In genomic region chr7:102446387-102447156, GRCh38 we compare ENCODE assay signal across 19 cellular contexts. TPM values are rescaled to one million over a fixed set of nuclear protein-coding genes. Genes with fewer than 3 reads are reported as not detected.
DNase-seq lines count a peak whose midpoint lies in the region; ATAC-seq and TF ChIP-seq lines count a peak whose summit lies in the region.
"Had no signal": no experiment of that assay in that cellular context is flagged by ENCODE, and none has a peak within 500 bp of the region (broad histone marks: within the 10 kb centered on the region; RNA-seq: fewer than 3 reads in every experiment).

No MANE protein-coding gene starts in this region.

- H3K36me3 Mint-ChIP-seq in activated T-cell treated with anti-CD3 and anti-CD28 coated beads, Interleukin-2, amount 50 U/mL, for 72 hours (ENCODE audit: insufficient read depth in 2 of 2), result peaks cover 0 to 6% of the 10 kb centered on the region in 2 donors
- no peaks in the 10 kb centered on the region for H3K36me3 Mint-ChIP-seq in T-helper 17 cell (ENCODE audit: low read depth)
- H3K36me3 Mint-ChIP-seq in neural crest cell (ENCODE audit: low read depth), result peaks cover 8% of the 10 kb centered on the region

- H3K36me3 ChIP-seq in aorta (ENCODE audit: control insufficient read depth in 1 of 2, insufficient read depth in 2 of 2, low read length in 1 of 2) (no peaks in the 10 kb centered on the region), body of pancreas (replicated peaks in 1 of 2; ENCODE audit: insufficient read depth in 1 of 2, low read depth in 2 of 2) (no peaks in the 10 kb centered on the region)

- H3K27me3 ChIP-seq in aorta (ENCODE audit: control insufficient read depth in 1 of 2, insufficient read depth in 2 of 2, low read length in 1 of 2) (no peaks in the 10 kb centered on the region), body of pancreas (no peaks in the 10 kb centered on the region)

- H3K4me1 ChIP-seq in aorta (ENCODE audit: control insufficient read depth in 1 of 2, insufficient read depth in 2 of 2, low read length in 2 of 2) (no peaks in the 10 kb centered on the region), body of pancreas (no peaks in the 10 kb centered on the region)

- H3K4me3 Mint-ChIP-seq in activated T-cell treated with anti-CD3 and anti-CD28 coated beads, Interleukin-2, amount 50 U/mL, for 72 hours, result no peak overlapping the region
- H3K4me3 Mint-ChIP-seq in T-helper 17 cell (no peak overlapping the region), neural crest cell (no peak overlapping the region)
- H3K4me3 Mint-ChIP-seq: CD14-positive monocyte, HFFc6 had no signal

- no peak for TF ChIP-seq CTCF in neural crest cell (conservative IDR thresholded peaks at IDR 0.05)
- TF ChIP-seq CTCF in body of pancreas (IDR thresholded peaks at IDR 0.05), result no peak

- no peaks in the 10 kb centered on the region for H3K9me3 Mint-ChIP-seq in activated T-cell treated with anti-CD3 and anti-CD28 coated beads, Interleukin-2, amount 50 U/mL, for 72 hours
- no peaks in the 10 kb centered on the region for H3K9me3 Mint-ChIP-seq in neural crest cell
- H3K9me3 Mint-ChIP-seq: HFFc6 had no signal

- ATAC-seq in activated T-cell treated with anti-CD3 and anti-CD28 coated beads, Interleukin-2, amount 50 U/mL, for 72 hours (replicated peaks in 1 of 2), result no peak
- ATAC-seq in T-helper 17 cell, result no peak
- ATAC-seq in aorta (ENCODE audit: low FRiP score), result peak; percentile 37
- no peak for ATAC-seq in body of pancreas
- ATAC-seq in GM19395 (IDR thresholded peaks at IDR 0.05; ENCODE audit: unreplicated experiment), result no peak

- intact Hi-C loops in aorta (cut with DNase I), result no loop called here
- intact Hi-C loops in body of pancreas (cut with DNase I), result no loop called here

- H3K9me3 ChIP-seq in T-helper 17 cell (ENCODE audit: control insufficient read depth, low read length, poor library complexity, severe bottlenecking), result no peaks in the 10 kb centered on the region
- H3K9me3 ChIP-seq in aorta (ENCODE audit: control insufficient read depth, low read length), result no peaks in the 10 kb centered on the region
- no peaks in the 10 kb centered on the region for H3K9me3 ChIP-seq in body of pancreas

- no peaks in the 10 kb centered on the region for H3K27me3 Mint-ChIP-seq in activated T-cell treated with anti-CD3 and anti-CD28 coated beads, Interleukin-2, amount 50 U/mL, for 72 hours (ENCODE audit: low read depth)
- H3K27me3 Mint-ChIP-seq in T-helper 17 cell (no peaks in the 10 kb centered on the region), neural crest cell (ENCODE audit: low read depth) (no peaks in the 10 kb centered on the region)

- H3K4me3 ChIP-seq in aorta (ENCODE audit: low read length in 2 of 2) (no peak overlapping the region), body of pancreas (no peak overlapping the region)
- H3K4me3 ChIP-seq: GM23248 had no signal

- DNase-seq in activated T-cell treated with anti-CD3 and anti-CD28 coated beads, Interleukin-2, amount 50 U/mL, for 72 hours, result no peak
- no peak for DNase-seq in activated T-cell treated with anti-CD3 and anti-CD28 coated beads, Interleukin-2, amount 50 U/mL, for 48 hours
- DNase-seq in T-helper 17 cell (no peak), neural crest cell (ENCODE audit: low read depth, low spot score) (no peak), aorta (no peak), body of pancreas (no peak), NCI-H748 treated with DMSO at 0.1 percent for 48 hours (lab: John Stamatoyannopoulos, UW) (no peak)
- DNase-seq: 8988T, COR-L47, GM23248, HFFc6, KBM-7, NCI-H1092 treated with DMSO at 0.1 percent for 48 hours, NCI-H1694 treated with DMSO at 0.1 percent for 48 hours, NCI-H446, NCI-H774, SHP77 treated with DMSO at 0.1 percent for 48 hours had no signal

- 95 to 96% methylated on average over 41 of the region's 41 CpGs for WGBS in aorta, 2 donors
- WGBS in body of pancreas, 2 donors, result 91% methylated on average over 25 to 39 of the region's 41 CpGs

- no peak for TF ChIP-seq POLR2A in body of pancreas (IDR thresholded peaks at IDR 0.05)

- H3K27ac ChIP-seq in aorta (ENCODE audit: low read depth in 1 of 2, low read length in 2 of 2) (no peak overlapping the region), body of pancreas (no peak overlapping the region)
- H3K27ac ChIP-seq: GM23248 had no signal

- peaks cover 5% of the 10 kb centered on the region for H3K4me1 Mint-ChIP-seq in activated T-cell treated with anti-CD3 and anti-CD28 coated beads, Interleukin-2, amount 50 U/mL, for 72 hours (ENCODE audit: low read depth)
- H3K4me1 Mint-ChIP-seq in T-helper 17 cell, result peaks cover 9% of the 10 kb centered on the region
- H3K4me1 Mint-ChIP-seq in neural crest cell, result peaks cover 11% of the 10 kb centered on the region

- H3K27ac Mint-ChIP-seq in activated T-cell treated with anti-CD3 and anti-CD28 coated beads, Interleukin-2, amount 50 U/mL, for 72 hours, result peak overlapping the region; percentile 33
- peak overlapping the region; percentile 77 for H3K27ac Mint-ChIP-seq in T-helper 17 cell
- peak overlapping the region; percentile 43 for H3K27ac Mint-ChIP-seq in neural crest cell (ENCODE audit: unreplicated experiment)
- H3K27ac Mint-ChIP-seq: HFFc6 had no signal

RNA-seq across cellular contexts. Expression of gene ORAI2, which starts 13.2 kb away (rescaled TPM):
- total RNA-seq in activated T-cell treated with anti-CD3 and anti-CD28 coated beads, Interleukin-2, amount 50 U/mL, for 72 hours, result 10 to 100 TPM; 37.8 to 42.2 TPM
- total RNA-seq in T-helper 17 cell, result 10 to 100 TPM; 33.9 to 50.5 TPM
- 48.5 and 51.3 TPM in 2 replicates for total RNA-seq in neural crest cell
- total RNA-seq in aorta, result 10 to 100 TPM; 17.8 to 25.5 TPM
- polyA plus RNA-seq in aorta, result 1 to 10 TPM; 3.1 to 7.4 TPM
- total RNA-seq in body of pancreas, result 10 to 100 TPM; 11.7 to 20.8 TPM

RNA-seq across cellular contexts. Expression of gene ALKBH4, which starts 18.1 kb away (rescaled TPM):
- 10 to 100 TPM in 1 of 2 donors, 1 to 10 TPM in 1; 9.1 to 11.8 TPM for total RNA-seq in activated T-cell treated with anti-CD3 and anti-CD28 coated beads, Interleukin-2, amount 50 U/mL, for 72 hours
- total RNA-seq in T-helper 17 cell (1 to 10 TPM; 4.4 to 5.5 TPM), neural crest cell (16.9 and 20.6 TPM in 2 replicates), aorta (1 to 10 TPM; 6.1 to 8.7 TPM), body of pancreas (10 to 100 TPM; 15.6 to 60.3 TPM)
- 10 to 100 TPM in 1 of 2 donors, 1 to 10 TPM in 1; 9.1 to 10.2 TPM for polyA plus RNA-seq in aorta

RNA-seq across cellular contexts. Expression of gene LRWD1, which starts 18.2 kb away (rescaled TPM):
- total RNA-seq in activated T-cell treated with anti-CD3 and anti-CD28 coated beads, Interleukin-2, amount 50 U/mL, for 72 hours, result 10 to 100 TPM; 13.1 to 13.6 TPM
- total RNA-seq in T-helper 17 cell, result 10 to 100 TPM; 13.5 to 15.2 TPM
- 36.7 and 43.2 TPM in 2 replicates for total RNA-seq in neural crest cell
- 1 to 10 TPM; 8.6 to 9.4 TPM for total RNA-seq in aorta
- polyA plus RNA-seq in aorta, result 10 to 100 TPM; 13.4 to 16.5 TPM
- total RNA-seq in body of pancreas, result 10 to 100 TPM; 13.7 to 27.4 TPM

RNA-seq across cellular contexts. Expression of gene POLR2J, which starts 32.1 kb away (rescaled TPM):
- 10 to 100 TPM; 40.5 to 53.5 TPM for total RNA-seq in activated T-cell treated with anti-CD3 and anti-CD28 coated beads, Interleukin-2, amount 50 U/mL, for 72 hours
- 10 to 100 TPM; 35.6 to 37.9 TPM for total RNA-seq in T-helper 17 cell
- total RNA-seq in neural crest cell, result 61.1 and 62.1 TPM in 2 replicates
- 10 to 100 TPM; 29.6 to 35.9 TPM for total RNA-seq in aorta
- polyA plus RNA-seq in aorta, result 10 to 100 TPM; 90.0 to 92.9 TPM
- total RNA-seq in body of pancreas, result 10 to 100 TPM in 1 of 2 donors, 1 to 10 TPM in 1; 6.6 to 12.5 TPM

RNA-seq across cellular contexts. Expression of gene PRKRIP1, which starts 50.4 kb away (rescaled TPM):
- 10 to 100 TPM; 30.6 to 35.7 TPM for total RNA-seq in activated T-cell treated with anti-CD3 and anti-CD28 coated beads, Interleukin-2, amount 50 U/mL, for 72 hours
- total RNA-seq in T-helper 17 cell (10 to 100 TPM; 38.0 to 44.0 TPM), neural crest cell (38.3 and 41.9 TPM in 2 replicates), aorta (10 to 100 TPM; 19.0 to 26.0 TPM), body of pancreas (10 to 100 TPM; 25.2 to 40.2 TPM)
- 10 to 100 TPM; 14.9 to 66.5 TPM for polyA plus RNA-seq in aorta
